ENCODE assay signal across 1 cellular context in genomic region chr4:186258216-186258811, GRCh38.
TF ChIP-seq lines count a peak whose summit lies in the region.

No MANE protein-coding gene starts in this region.

TF ChIP-seq in H1, 55 proteins besides CTCF, POLR2A, EP300 and RAD21:
- no peak for TF ChIP-seq MAFK (IDR thresholded peaks at IDR 0.05; ENCODE audit: low read depth, low read length)
- no peak for TF ChIP-seq TCF12 (IDR thresholded peaks at IDR 0.05; ENCODE audit: low read depth, low read length)
- TF ChIP-seq RNF2 (IDR thresholded peaks at IDR 0.05; ENCODE audit: borderline replicate concordance, low read depth, low read length, missing control alignments, poor library complexity, severe bottlenecking): no peak
